Comparison of ENCODE assay signal across 13 cellular contexts in the genomic region with DNA sequence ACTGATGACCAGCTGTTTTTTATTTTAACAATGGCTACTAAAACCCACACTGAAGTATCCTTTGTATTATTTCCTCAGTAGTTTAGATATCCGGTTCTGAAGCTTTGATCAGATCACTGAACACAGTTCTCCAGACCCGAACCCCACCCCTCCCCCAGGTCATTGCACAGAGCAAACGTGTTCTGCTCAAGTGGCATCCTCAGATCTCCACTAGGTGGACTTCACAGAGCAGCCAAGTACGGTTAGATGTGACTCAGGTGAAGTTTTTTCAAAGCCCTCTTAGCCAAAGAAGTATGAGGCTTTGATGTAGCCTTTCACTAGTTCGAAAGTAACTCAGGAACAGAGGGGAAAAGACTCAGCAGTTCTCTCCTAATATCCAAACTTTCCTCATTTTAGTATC.
A peak's percentile ranks its signal among the peaks of the same experiment; 100 is the strongest.
DNase-seq lines count a peak whose midpoint lies in the region; ATAC-seq and TF ChIP-seq lines count a peak whose summit lies in the region.
"Had no signal": no experiment of that assay in that cellular context is flagged by ENCODE, and none has a peak within 500 bp of the region (broad histone marks: within the 10 kb centered on the region; RNA-seq: fewer than 3 reads in every experiment).

No MANE protein-coding gene starts in this region.

- DNase-seq in CD4-positive, alpha-beta memory T cell, result no peak
- DNase-seq in H7 (peak; percentile 2), RPMI8226 (peak; percentile 36), left kidney (ENCODE audit: low read depth, low spot score) (peak; percentile 34), heart right ventricle (no peak), transverse colon (no peak), COLO829 (ENCODE audit: low spot score) (no peak), PC-9 (no peak)
- DNase-seq: activated T-cell treated with anti-CD3 and anti-CD28 coated beads, Interleukin-2, amount 50 U/mL, for 72 hours; cerebellar nuclear complex; heart left ventricle; NCI-H526; psoas muscle had no signal

- TF ChIP-seq CTCF in heart right ventricle (IDR thresholded peaks at IDR 0.05) (no peak), transverse colon (IDR thresholded peaks at IDR 0.05) (no peak), PC-9 (conservative IDR thresholded peaks at IDR 0.05) (no peak)

- H3K27ac Mint-ChIP-seq in CD4-positive, alpha-beta memory T cell, result no peak overlapping the region
- H3K27ac Mint-ChIP-seq: activated T-cell treated with anti-CD3 and anti-CD28 coated beads, Interleukin-2, amount 50 U/mL, for 72 hours had no signal

- H3K79me2 ChIP-seq in PC-9 (ENCODE audit: low read depth), result no peaks in the 10 kb centered on the region

- H3K27me3 ChIP-seq in CD4-positive, alpha-beta memory T cell (ENCODE audit: insufficient read depth, low read length), result no peaks in the 10 kb centered on the region
- H3K27me3 ChIP-seq in H7 (ENCODE audit: control insufficient read depth, insufficient read depth, low read length) (no peaks in the 10 kb centered on the region), heart right ventricle (no peaks in the 10 kb centered on the region), transverse colon (no peaks in the 10 kb centered on the region), PC-9 (ENCODE audit: insufficient read depth, low read depth) (no peaks in the 10 kb centered on the region)
- H3K27me3 ChIP-seq: heart left ventricle had no signal

- intact Hi-C loops in CD4-positive, alpha-beta memory T cell (cut with micrococcal nuclease), result no loop called here
- intact Hi-C loops in heart right ventricle (cut with DNase I) (no loop called here), transverse colon (cut with DNase I; ENCODE audit: low total_unique reads) (no loop called here), PC-9 (cut with micrococcal nuclease; ENCODE audit: unreplicated experiment) (no loop called here)

- peaks cover 0 to 5% of the 10 kb centered on the region in 2 donors for H3K27me3 Mint-ChIP-seq in CD4-positive, alpha-beta memory T cell

- H3K4me3 Mint-ChIP-seq in CD4-positive, alpha-beta memory T cell, result peak overlapping the region in 6 of 8 donors; percentile 8 to 41 (median 26)
- H3K4me3 Mint-ChIP-seq: activated T-cell treated with anti-CD3 and anti-CD28 coated beads, Interleukin-2, amount 50 U/mL, for 72 hours had no signal

- H2AFZ ChIP-seq in PC-9, result no peak overlapping the region

- no peak for TF ChIP-seq EP300 in transverse colon (IDR thresholded peaks at IDR 0.05; ENCODE audit: low read depth)

- no peaks in the 10 kb centered on the region for H3K9me3 ChIP-seq in CD4-positive, alpha-beta memory T cell (ENCODE audit: control insufficient read depth in 1 of 2, low read length in 2 of 2)
- H3K9me3 ChIP-seq in heart right ventricle (no peaks in the 10 kb centered on the region), transverse colon (no peaks in the 10 kb centered on the region), PC-9 (ENCODE audit: insufficient read depth, low read depth) (no peaks in the 10 kb centered on the region)
- H3K9me3 ChIP-seq: heart left ventricle, psoas muscle had no signal

- H3K36me3 Mint-ChIP-seq in CD4-positive, alpha-beta memory T cell, result no peaks in the 10 kb centered on the region

- no peak overlapping the region for H3K4me2 ChIP-seq in PC-9

- TF ChIP-seq POLR2A in transverse colon (IDR thresholded peaks at IDR 0.05), result no peak

- no peaks in the 10 kb centered on the region for H4K20me1 ChIP-seq in PC-9 (ENCODE audit: insufficient read depth)

- H3K9me2 ChIP-seq in PC-9 (ENCODE audit: insufficient read depth), result no peaks in the 10 kb centered on the region

- no peaks in the 10 kb centered on the region for H3F3A ChIP-seq in PC-9 (ENCODE audit: insufficient read depth, low read depth)

- no peaks in the 10 kb centered on the region for H3K36me3 ChIP-seq in CD4-positive, alpha-beta memory T cell (ENCODE audit: insufficient read depth, low read length)
- H3K36me3 ChIP-seq in H7 (replicated peaks; ENCODE audit: control insufficient read depth, insufficient read depth, low read length) (no peaks in the 10 kb centered on the region), heart right ventricle (no peaks in the 10 kb centered on the region), transverse colon (no peaks in the 10 kb centered on the region), PC-9 (ENCODE audit: low read depth) (no peaks in the 10 kb centered on the region)
- H3K36me3 ChIP-seq: heart left ventricle had no signal

- no TSS peak for BruUV-seq in PC-9 (replicated peaks; lab: Mats Ljungman, UMichigan)

- CTCF ChIA-PET in CD4-positive, alpha-beta memory T cell (lab: Charles Lee; ENCODE audit: partially characterized antibody), result no interaction called here
- CTCF ChIA-PET in PC-9 (lab: Charles Lee), result no interaction called here

- no peaks in the 10 kb centered on the region for H3K9me3 Mint-ChIP-seq in CD4-positive, alpha-beta memory T cell
- H3K9me3 Mint-ChIP-seq: activated T-cell treated with anti-CD3 and anti-CD28 coated beads, Interleukin-2, amount 50 U/mL, for 72 hours had no signal

- ATAC-seq in heart right ventricle, result no peak
- ATAC-seq: heart left ventricle, psoas muscle had no signal

- H3K4me1 ChIP-seq in CD4-positive, alpha-beta memory T cell (ENCODE audit: insufficient read depth, low read length), result peaks cover 5% of the 10 kb centered on the region
- peaks cover 0 to 26% (median 9%) of the 10 kb centered on the region in 9 donors for H3K4me1 ChIP-seq in heart right ventricle
- H3K4me1 ChIP-seq in transverse colon, result peaks cover 0 to 10% (median 3%) of the 10 kb centered on the region in 4 donors
- no peaks in the 10 kb centered on the region for H3K4me1 ChIP-seq in PC-9 (replicated peaks; ENCODE audit: insufficient read depth)
- H3K4me1 ChIP-seq: psoas muscle had no signal

- in situ Hi-C loops in transverse colon (cut with MboI; ENCODE audit: low pct_ligation_motif_present in 1 of 4, low pct_unique_long_range_greater_than_20kb in 1 of 4, low sequenced_read_pairs in 3 of 4), result no loop called here

- H3K4me1 Mint-ChIP-seq in CD4-positive, alpha-beta memory T cell, result peaks cover 11 to 19% (median 17%) of the 10 kb centered on the region in 4 donors

- WGBS in heart right ventricle, 2 donors, result 60 to 71% methylated on average over 5 of the region's 5 CpGs
- 71 to 77% methylated on average over 2 to 5 of the region's 5 CpGs for WGBS in transverse colon (ENCODE audit: low coverage in 1 of 2), 2 donors

- POLR2A ChIA-PET in CD4-positive, alpha-beta memory T cell (lab: Charles Lee; ENCODE audit: partially characterized antibody), result no interaction called here
- POLR2A ChIA-PET in PC-9 (lab: Charles Lee; ENCODE audit: unreplicated experiment), result no interaction called here

- H3K4me3 ChIP-seq in CD4-positive, alpha-beta memory T cell (ENCODE audit: low read length in 2 of 2), result no peak overlapping the region
- H3K4me3 ChIP-seq in H7 (ENCODE audit: insufficient read depth, low read depth, low read length) (no peak overlapping the region), heart right ventricle (peak overlapping the region in 1 of 10 donors; percentile 4), transverse colon (no peak overlapping the region), PC-9 (no peak overlapping the region)
- H3K4me3 ChIP-seq: heart left ventricle, psoas muscle had no signal

- no peak overlapping the region for H3K27ac ChIP-seq in CD4-positive, alpha-beta memory T cell (ENCODE audit: low read depth, low read length)
- H3K27ac ChIP-seq in heart right ventricle, result no peak overlapping the region
- no peak overlapping the region for H3K27ac ChIP-seq in transverse colon
- no peak overlapping the region for H3K27ac ChIP-seq in PC-9
- H3K27ac ChIP-seq: heart left ventricle, psoas muscle had no signal

Comparison
In these comparisons a context has a peak if more than half of its experiments do, and no peak if none do; other contexts are left out.
1. DNase-seq: peak in H7 (single experiment), RPMI8226 (single experiment) and left kidney (single experiment); none in CD4-positive, alpha-beta memory T cell (0 of 5), heart right ventricle (0 of 2), transverse colon (single experiment), COLO829 (single experiment) and PC-9 (0 of 2).